1 cellular context compared by ENCODE assay signal in the genomic region with DNA sequence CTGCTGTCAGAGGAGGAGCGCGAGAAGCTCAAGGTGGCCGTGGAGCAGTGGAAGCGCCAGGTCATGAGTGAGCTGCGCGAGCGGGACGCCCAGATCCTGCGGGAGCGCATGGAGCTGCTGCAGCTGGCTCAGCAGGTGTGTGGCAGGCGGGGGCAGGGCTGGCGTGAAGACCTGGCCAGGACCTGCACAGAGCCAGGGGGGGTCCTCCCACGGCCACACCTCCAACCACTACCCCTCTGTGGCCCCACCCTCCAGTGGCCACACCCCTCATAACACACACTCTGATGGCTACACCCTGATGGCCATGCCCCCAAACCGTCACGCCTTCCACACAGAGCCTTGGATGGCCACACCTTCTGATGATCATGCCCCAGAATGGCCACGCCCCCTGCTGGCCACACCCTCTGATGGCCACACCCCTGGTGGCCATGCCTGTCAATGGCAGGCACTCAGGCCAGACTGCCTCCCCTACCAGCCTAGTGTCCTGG.
TF ChIP-seq lines count a peak whose summit lies in the region.

No MANE protein-coding gene starts in this region.

TF ChIP-seq in IMR-90, 13 proteins besides CTCF, POLR2A, EP300 and RAD21 (continued from another document):
- TF ChIP-seq RCOR1 (IDR thresholded peaks at IDR 0.05; ENCODE audit: insufficient replicate concordance, low read length) (no peak), NFE2L2 (IDR thresholded peaks at IDR 0.05; ENCODE audit: low read depth, low read length) (no peak), MAFK (IDR thresholded peaks at IDR 0.05; ENCODE audit: low read depth, low read length) (no peak), MXI1 (IDR thresholded peaks at IDR 0.05; ENCODE audit: borderline replicate concordance, low read depth, low read length) (no peak), RFX5 (IDR thresholded peaks at IDR 0.05; ENCODE audit: low read depth, low read length) (no peak), BHLHE40 (IDR thresholded peaks at IDR 0.05; ENCODE audit: low read depth, low read length) (no peak), SMC3 (IDR thresholded peaks at IDR 0.05; ENCODE audit: low read depth, low read length) (no peak), CHD1 (IDR thresholded peaks at IDR 0.05; ENCODE audit: low read depth, low read length) (no peak)
- TF ChIP-seq, protein P1, sequence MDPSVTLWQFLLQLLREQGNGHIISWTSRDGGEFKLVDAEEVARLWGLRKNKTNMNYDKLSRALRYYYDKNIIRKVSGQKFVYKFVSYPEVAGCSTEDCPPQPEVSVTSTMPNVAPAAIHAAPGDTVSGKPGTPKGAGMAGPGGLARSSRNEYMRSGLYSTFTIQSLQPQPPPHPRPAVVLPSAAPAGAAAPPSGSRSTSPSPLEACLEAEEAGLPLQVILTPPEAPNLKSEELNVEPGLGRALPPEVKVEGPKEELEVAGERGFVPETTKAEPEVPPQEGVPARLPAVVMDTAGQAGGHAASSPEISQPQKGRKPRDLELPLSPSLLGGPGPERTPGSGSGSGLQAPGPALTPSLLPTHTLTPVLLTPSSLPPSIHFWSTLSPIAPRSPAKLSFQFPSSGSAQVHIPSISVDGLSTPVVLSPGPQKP (IDR thresholded peaks at IDR 0.05; ENCODE audit: borderline replicate concordance, low read depth, low read length) = no peak
